ENCODE assay signal across 24 cellular contexts in the genomic region with DNA sequence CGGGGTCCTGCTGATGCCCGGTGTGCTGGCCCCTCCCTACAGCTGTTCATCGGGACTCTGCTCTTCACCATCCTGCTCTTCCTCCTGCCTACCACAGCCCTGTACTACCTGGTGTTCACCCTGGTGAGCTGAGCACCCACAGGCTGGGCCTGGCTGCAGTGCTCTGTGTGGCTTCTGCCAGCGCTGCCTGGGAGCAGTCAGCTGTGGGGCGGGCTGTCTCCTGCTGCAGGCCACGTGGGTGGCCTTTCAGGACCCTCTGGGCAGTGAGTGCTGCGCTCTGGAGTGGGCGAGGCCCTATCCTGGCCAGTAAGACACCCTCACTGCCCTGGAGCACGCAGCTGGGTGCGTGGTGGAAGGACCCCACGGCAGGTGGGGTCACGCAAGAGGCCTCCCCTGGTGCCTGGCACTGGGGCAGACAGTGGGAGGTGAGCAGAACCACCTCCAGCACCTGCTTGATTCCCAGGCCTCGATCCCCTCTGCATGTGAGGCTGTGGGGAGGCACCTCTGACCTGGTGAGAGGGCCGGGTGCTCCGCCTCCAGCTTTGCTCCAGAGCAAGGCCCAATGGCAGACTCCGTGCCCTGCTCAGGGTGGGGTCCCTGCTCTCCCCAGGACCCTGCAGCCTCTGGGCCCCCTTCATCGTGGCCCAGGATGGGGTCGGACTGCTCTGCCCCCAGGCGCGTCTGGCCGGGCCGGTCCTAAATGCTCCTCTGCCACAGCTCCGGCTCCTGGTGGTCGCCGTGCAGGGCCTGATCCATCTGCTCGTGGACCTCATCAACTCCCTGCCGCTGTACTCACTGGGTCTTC. TPM values are rescaled to one million over a fixed set of nuclear protein-coding genes. Genes with fewer than 3 reads are reported as not detected.
"Had no signal": no experiment of that assay in that cellular context is flagged by ENCODE, and none has a peak within 500 bp of the region (broad histone marks: within the 10 kb centered on the region; RNA-seq: fewer than 3 reads in every experiment).

No MANE protein-coding gene starts in this region.

- H3K27ac Mint-ChIP-seq: activated CD4-positive, alpha-beta memory T cell treated with anti-CD3 and anti-CD28 coated beads, Interleukin-2, amount 10 ng/mL, durations not matched to agents 7 days and 5 days; activated CD8-positive, alpha-beta memory T cell treated with anti-CD3 and anti-CD28 coated beads, Interleukin-2, amount 10 ng/mL, durations not matched to agents 7 days and 5 days; activated naive CD8-positive, alpha-beta T cell; dendritic cell treated with granulocyte-macrophage colony-stimulating factor and Interleukin-4, amounts not matched to agents 40 ng/mL and 50 ng/mL, for 4 days; nephron; progenitor cell of endocrine pancreas; T-cell; WTC11 had no signal

- H3K9me3 ChIP-seq: gastrocnemius medialis, thyroid gland had no signal

- H3K4me3 Mint-ChIP-seq: activated CD4-positive, alpha-beta memory T cell treated with anti-CD3 and anti-CD28 coated beads, Interleukin-2, amount 10 ng/mL, durations not matched to agents 7 days and 5 days; activated CD8-positive, alpha-beta memory T cell treated with anti-CD3 and anti-CD28 coated beads, Interleukin-2, amount 10 ng/mL, durations not matched to agents 7 days and 5 days; activated naive CD8-positive, alpha-beta T cell; dendritic cell treated with granulocyte-macrophage colony-stimulating factor and Interleukin-4, amounts not matched to agents 40 ng/mL and 50 ng/mL, for 4 days; nephron; T-cell; WTC11 had no signal

- FAIRE-seq: kidney had no signal

- H3K4me1 Mint-ChIP-seq: nephron had no signal

- H3K9me3 Mint-ChIP-seq: activated CD4-positive, alpha-beta memory T cell treated with anti-CD3 and anti-CD28 coated beads, Interleukin-2, amount 10 ng/mL, durations not matched to agents 7 days and 5 days; dendritic cell treated with granulocyte-macrophage colony-stimulating factor and Interleukin-4, amounts not matched to agents 40 ng/mL and 50 ng/mL, for 4 days; nephron; T-cell; WTC11 had no signal

- H3K27me3 ChIP-seq: gastrocnemius medialis, thyroid gland had no signal

- H3K27ac ChIP-seq: gastrocnemius medialis, thyroid gland had no signal

- H3K36me3 Mint-ChIP-seq: activated CD8-positive, alpha-beta memory T cell treated with anti-CD3 and anti-CD28 coated beads, Interleukin-2, amount 10 ng/mL, durations not matched to agents 7 days and 5 days; activated naive CD8-positive, alpha-beta T cell; T-cell; WTC11 had no signal

- DNase-seq: activated CD4-positive, alpha-beta memory T cell treated with anti-CD3 and anti-CD28 coated beads, Interleukin-2, amount 10 ng/mL, durations not matched to agents 7 days and 5 days; activated CD4-positive, alpha-beta T cell treated with anti-CD3 and anti-CD28 coated beads for 4 hours; activated CD8-positive, alpha-beta memory T cell treated with anti-CD3 and anti-CD28 coated beads, Interleukin-2, amount 10 ng/mL, durations not matched to agents 7 days and 5 days; effector CD8-positive, alpha-beta T cell; gastrocnemius medialis; head of caudate nucleus; kidney; midbrain; occipital lobe; stimulated activated CD4-positive, alpha-beta T cell treated with anti-CD3 and anti-CD28 coated beads, Interleukin-2, amount 100 ng/mL, for 24 hours; stimulated activated naive CD4-positive, alpha-beta T cell treated with Interleukin-2 at 50 U/mL for 16 hours; T-cell; thyroid gland had no signal

- H3K36me3 ChIP-seq: gastrocnemius medialis had no signal

- ATAC-seq: activated CD8-positive, alpha-beta memory T cell treated with anti-CD3 and anti-CD28 coated beads, Interleukin-2, amount 10 ng/mL, durations not matched to agents 7 days and 5 days; esophagus mucosa; gastrocnemius medialis; left lobe of liver; T-cell; WTC11 had no signal

- H3K27me3 Mint-ChIP-seq: activated CD4-positive, alpha-beta memory T cell treated with anti-CD3 and anti-CD28 coated beads, Interleukin-2, amount 10 ng/mL, durations not matched to agents 7 days and 5 days; activated CD8-positive, alpha-beta memory T cell treated with anti-CD3 and anti-CD28 coated beads, Interleukin-2, amount 10 ng/mL, durations not matched to agents 7 days and 5 days; activated naive CD8-positive, alpha-beta T cell; T-cell had no signal

- H3K4me3 ChIP-seq: gastrocnemius medialis, thyroid gland had no signal

RNA-seq across cellular contexts. Expression of gene NHLRC4, which starts 13.5 kb away (rescaled TPM):
- total RNA-seq: chondrocyte had no signal

RNA-seq across cellular contexts. Expression of gene PRR35, which starts 20.1 kb away (rescaled TPM):
- total RNA-seq: activated CD4-positive, alpha-beta memory T cell treated with anti-CD3 and anti-CD28 coated beads, Interleukin-2, amount 10 ng/mL, durations not matched to agents 7 days and 5 days; activated CD8-positive, alpha-beta memory T cell treated with anti-CD3 and anti-CD28 coated beads, Interleukin-2, amount 10 ng/mL, durations not matched to agents 7 days and 5 days; chondrocyte; esophagus mucosa; gastrocnemius medialis; left lobe of liver; lung microvascular endothelial cell; occipital lobe; progenitor cell of endocrine pancreas; subcutaneous adipose tissue; T-cell; thyroid gland; ureter had no signal
